10 cellular contexts compared by ENCODE assay signal in the genomic region with DNA sequence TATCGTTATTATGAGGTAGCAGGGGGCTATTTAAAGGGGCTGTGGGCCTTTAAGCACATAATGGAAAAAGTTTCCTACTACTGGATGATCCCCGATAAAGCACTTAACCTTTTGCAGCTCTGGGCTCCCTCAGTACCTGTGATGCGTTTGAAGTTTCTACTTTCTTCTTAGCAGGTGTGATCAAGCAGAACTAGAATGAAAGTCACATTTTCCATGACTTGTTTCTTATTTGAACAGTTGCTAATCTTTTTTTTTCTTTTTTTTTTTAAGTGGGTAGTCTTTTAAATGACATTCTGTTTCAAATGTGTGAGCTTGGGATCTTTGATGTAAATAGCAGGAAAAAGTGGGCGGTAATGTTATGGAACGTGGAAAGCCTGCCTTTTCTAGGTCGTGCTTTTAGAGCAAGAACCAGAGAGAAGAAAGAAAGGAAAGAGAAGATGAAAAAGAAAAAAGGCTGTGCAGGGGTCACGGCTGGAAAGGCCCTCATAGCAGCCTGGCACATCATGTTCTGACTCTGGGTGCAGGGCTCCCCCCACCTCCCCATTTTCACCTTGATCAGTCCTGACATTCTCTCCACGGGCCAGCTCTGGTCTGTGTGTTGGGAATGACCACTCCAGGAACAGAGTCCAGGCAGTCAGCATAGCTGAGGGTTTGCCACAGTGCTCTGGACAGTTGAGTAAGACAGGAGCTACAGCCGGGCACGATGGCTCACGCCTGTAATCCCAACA.
DNase-seq lines count a peak whose midpoint lies in the region; ATAC-seq, FAIRE-seq and TF ChIP-seq lines count a peak whose summit lies in the region.
"Had no signal": no experiment of that assay in that cellular context is flagged by ENCODE, and none has a peak within 500 bp of the region (broad histone marks: within the 10 kb centered on the region; RNA-seq: fewer than 3 reads in every experiment).

No MANE protein-coding gene starts in this region.

- no peak for TF ChIP-seq EP300 in SK-N-SH (IDR thresholded peaks at IDR 0.05; ENCODE audit: borderline replicate concordance in 1 of 2, low read depth in 1 of 2, low read length in 1 of 2)

- peak overlapping the region; percentile 100 for H3K27ac ChIP-seq in KOPT-K1 (ENCODE audit: low read depth, low read length, poor library complexity, severe bottlenecking)
- no peak overlapping the region for H3K27ac ChIP-seq in astrocyte (ENCODE audit: low read depth, low read length)
- no peak overlapping the region for H3K27ac ChIP-seq in right cardiac atrium (ENCODE audit: low read length)
- H3K27ac ChIP-seq in SK-N-SH (ENCODE audit: low read depth in 2 of 2, low read length in 1 of 2) = no peak overlapping the region

- no peaks in the 10 kb centered on the region for H3K9me3 Mint-ChIP-seq in astrocyte (ENCODE audit: unreplicated experiment)

- H3K9ac ChIP-seq in astrocyte (ENCODE audit: low read length) (peak overlapping the region; percentile 8), SK-N-SH (no peak overlapping the region)

- POLR2A ChIA-PET in SK-N-SH (lab: Yijun Ruan, JAX) = interaction anchor here (0.6 kb wide), 1 partner anchor 36 kb away, joined by 3 read pairs; no protein-coding TSS in a partner anchor

- peaks cover 8% of the 10 kb centered on the region; the same call in 1 of the 2 replicates for H3K36me3 ChIP-seq in KOPT-K1 (ENCODE audit: insufficient read depth, low read length)
- H3K36me3 ChIP-seq in astrocyte (ENCODE audit: insufficient read depth, low read length) = no peaks in the 10 kb centered on the region
- H3K36me3 ChIP-seq in SK-N-SH (replicated peaks in 1 of 2; ENCODE audit: control insufficient read depth in 1 of 2, insufficient read depth in 2 of 2, low read length in 1 of 2) = no peaks in the 10 kb centered on the region

- TF ChIP-seq CTCF in GM13976 (IDR thresholded peaks at IDR 0.05; ENCODE audit: borderline replicate concordance, control extremely low read depth, extremely low read depth, insufficient read depth, missing control alignments) = no peak
- TF ChIP-seq CTCF in astrocyte (IDR thresholded peaks at IDR 0.05; ENCODE audit: insufficient read depth, low read depth, low read length) = no peak
- no peak for TF ChIP-seq CTCF in SK-N-SH (IDR thresholded peaks at IDR 0.05)

- H3F3A ChIP-seq in SK-N-SH (replicated peaks; ENCODE audit: insufficient read depth) = peaks cover 9% of the 10 kb centered on the region

- peak overlapping the region; percentile 43 for H3K4me3 Mint-ChIP-seq in astrocyte (ENCODE audit: unreplicated experiment)

- peak overlapping the region; percentile 14 for H3K27ac Mint-ChIP-seq in astrocyte (ENCODE audit: unreplicated experiment)

- H3K9me2 ChIP-seq in SK-N-SH = no peaks in the 10 kb centered on the region

- H4K20me1 ChIP-seq in astrocyte (ENCODE audit: insufficient read depth, low read length) (no peaks in the 10 kb centered on the region), SK-N-SH (ENCODE audit: insufficient read depth) (no peaks in the 10 kb centered on the region)

- no peak for ATAC-seq in right cardiac atrium
- no peak for ATAC-seq in GM19467 (IDR thresholded peaks at IDR 0.05; ENCODE audit: unreplicated experiment)

- WGBS in right cardiac atrium = 90% methylated on average over 11 of the region's 11 CpGs
- WGBS in SK-N-SH (ENCODE audit: low lambda C conversion rate) = 86% methylated on average over 8 of the region's 11 CpGs

- DNase-seq in GM13976 (ENCODE audit: low spot score) (peak; percentile 66), astrocyte (ENCODE audit: low read depth) (no peak), NCI-H526 (lab: John Stamatoyannopoulos, UW) (no peak), right cardiac atrium (no peak), SK-N-SH (no peak)
- DNase-seq in stimulated activated CD4-positive, alpha-beta T cell treated with anti-CD3 and anti-CD28 coated beads, Interleukin-15, amount 100 ng/mL, for 24 hours = peak; percentile 63
- DNase-seq: NCI-H345 had no signal

- FAIRE-seq in astrocyte (lab: Jason Lieb, UNC) = no peak
- FAIRE-seq: G401.6 had no signal

- intact Hi-C loops in right cardiac atrium (cut with DNase I) = no loop called here

- in situ Hi-C loops in GM13976 (cut with MboI; ENCODE audit: low sequenced_read_pairs, unreplicated experiment) = no loop called here

- H3K27me3 ChIP-seq in astrocyte (ENCODE audit: insufficient read depth, low read length) (no peaks in the 10 kb centered on the region), right cardiac atrium (ENCODE audit: control insufficient read depth, insufficient read depth) (no peaks in the 10 kb centered on the region), SK-N-SH (ENCODE audit: insufficient read depth) (no peaks in the 10 kb centered on the region)

- H3K4me1 Mint-ChIP-seq in astrocyte (ENCODE audit: low read depth, unreplicated experiment) = peaks cover 32% of the 10 kb centered on the region

- peak overlapping the region; percentile 38 for H3K4me2 ChIP-seq in astrocyte (ENCODE audit: low read length)
- H3K4me2 ChIP-seq in SK-N-SH = no peak overlapping the region

- no peaks in the 10 kb centered on the region for H3K9me3 ChIP-seq in KOPT-K1 (ENCODE audit: insufficient read depth, low read length, poor library complexity, severe bottlenecking)
- H3K9me3 ChIP-seq in astrocyte (ENCODE audit: insufficient read depth, low read depth, low read length) = no peaks in the 10 kb centered on the region
- no peaks in the 10 kb centered on the region for H3K9me3 ChIP-seq in right cardiac atrium (ENCODE audit: control insufficient read depth, low read length)
- no peaks in the 10 kb centered on the region for H3K9me3 ChIP-seq in SK-N-SH

- peaks cover 32% of the 10 kb centered on the region for H3K4me1 ChIP-seq in astrocyte (ENCODE audit: insufficient read depth, low read length)
- peaks cover 7% of the 10 kb centered on the region for H3K4me1 ChIP-seq in right cardiac atrium (ENCODE audit: control insufficient read depth, insufficient read depth, low read length)
- peaks cover 17% of the 10 kb centered on the region in 2 experiments for H3K4me1 ChIP-seq in SK-N-SH (ENCODE audit: control insufficient read depth in 1 of 2, insufficient read depth in 2 of 2, low read depth in 1 of 2, low read length in 1 of 2)

- CTCF ChIA-PET in SK-N-SH (lab: Yijun Ruan, JAX) = interaction anchor here (0.9 to 1.4 kb wide), 4 partner anchors 10 to 131 kb away, joined by 3 to 4 read pairs (median 3); no protein-coding TSS in a partner anchor

- H3K79me2 ChIP-seq in astrocyte (ENCODE audit: insufficient read depth, low read length) = no peaks in the 10 kb centered on the region
- no peaks in the 10 kb centered on the region for H3K79me2 ChIP-seq in SK-N-SH (ENCODE audit: insufficient read depth)

- no peak for TF ChIP-seq RAD21 in SK-N-SH (IDR thresholded peaks at IDR 0.05; ENCODE audit: low read length)

- no peak overlapping the region for H2AFZ ChIP-seq in astrocyte (ENCODE audit: low read depth, low read length)
- no peak overlapping the region for H2AFZ ChIP-seq in SK-N-SH (ENCODE audit: low read depth)

- no peaks in the 10 kb centered on the region for H3K27me3 Mint-ChIP-seq in astrocyte (ENCODE audit: low read depth, unreplicated experiment)

- H3K4me3 ChIP-seq in astrocyte (ENCODE audit: insufficient read depth, low read depth, low read length) (no peak overlapping the region), right cardiac atrium (ENCODE audit: low read length) (no peak overlapping the region), SK-N-SH (ENCODE audit: low read depth in 2 of 2, low read length in 1 of 2) (no peak overlapping the region)

- H3K36me3 Mint-ChIP-seq in astrocyte (ENCODE audit: low read depth, unreplicated experiment) = peaks cover 8% of the 10 kb centered on the region

TF ChIP-seq in SK-N-SH, 30 proteins besides CTCF, POLR2A, EP300 and RAD21 (continues in another document):
- TF ChIP-seq FOSL2 (IDR thresholded peaks at IDR 0.05; ENCODE audit: borderline replicate concordance, low read depth) = no peak
- no peak for TF ChIP-seq YY1 (IDR thresholded peaks at IDR 0.05; ENCODE audit: low read depth)
- TF ChIP-seq, protein P1, sequence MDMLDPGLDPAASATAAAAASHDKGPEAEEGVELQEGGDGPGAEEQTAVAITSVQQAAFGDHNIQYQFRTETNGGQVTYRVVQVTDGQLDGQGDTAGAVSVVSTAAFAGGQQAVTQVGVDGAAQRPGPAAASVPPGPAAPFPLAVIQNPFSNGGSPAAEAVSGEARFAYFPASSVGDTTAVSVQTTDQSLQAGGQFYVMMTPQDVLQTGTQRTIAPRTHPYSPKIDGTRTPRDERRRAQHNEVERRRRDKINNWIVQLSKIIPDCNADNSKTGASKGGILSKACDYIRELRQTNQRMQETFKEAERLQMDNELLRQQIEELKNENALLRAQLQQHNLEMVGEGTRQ (IDR thresholded peaks at IDR 0.05; ENCODE audit: borderline replicate concordance, low read depth, low read length) = no peak
- TF ChIP-seq GABPA (IDR thresholded peaks at IDR 0.05; ENCODE audit: low read depth) = no peak
- TF ChIP-seq, protein P2, sequence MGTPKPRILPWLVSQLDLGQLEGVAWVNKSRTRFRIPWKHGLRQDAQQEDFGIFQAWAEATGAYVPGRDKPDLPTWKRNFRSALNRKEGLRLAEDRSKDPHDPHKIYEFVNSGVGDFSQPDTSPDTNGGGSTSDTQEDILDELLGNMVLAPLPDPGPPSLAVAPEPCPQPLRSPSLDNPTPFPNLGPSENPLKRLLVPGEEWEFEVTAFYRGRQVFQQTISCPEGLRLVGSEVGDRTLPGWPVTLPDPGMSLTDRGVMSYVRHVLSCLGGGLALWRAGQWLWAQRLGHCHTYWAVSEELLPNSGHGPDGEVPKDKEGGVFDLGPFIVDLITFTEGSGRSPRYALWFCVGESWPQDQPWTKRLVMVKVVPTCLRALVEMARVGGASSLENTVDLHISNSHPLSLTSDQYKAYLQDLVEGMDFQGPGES (IDR thresholded peaks at IDR 0.05; ENCODE audit: low read depth, low read length) = no peak

Comparison
In these comparisons a context has a peak if more than half of its experiments do, and no peak if none do; other contexts are left out.
1. DNase-seq: peak in GM13976 (single experiment) and stimulated activated CD4-positive, alpha-beta T cell treated with anti-CD3 and anti-CD28 coated beads, Interleukin-15, amount 100 ng/mL, for 24 hours (single experiment); none in astrocyte (single experiment), NCI-H526 (0 of 2), right cardiac atrium (0 of 3) and SK-N-SH (single experiment).